ENCODE assay signal across 8 cellular contexts in the genomic region with DNA sequence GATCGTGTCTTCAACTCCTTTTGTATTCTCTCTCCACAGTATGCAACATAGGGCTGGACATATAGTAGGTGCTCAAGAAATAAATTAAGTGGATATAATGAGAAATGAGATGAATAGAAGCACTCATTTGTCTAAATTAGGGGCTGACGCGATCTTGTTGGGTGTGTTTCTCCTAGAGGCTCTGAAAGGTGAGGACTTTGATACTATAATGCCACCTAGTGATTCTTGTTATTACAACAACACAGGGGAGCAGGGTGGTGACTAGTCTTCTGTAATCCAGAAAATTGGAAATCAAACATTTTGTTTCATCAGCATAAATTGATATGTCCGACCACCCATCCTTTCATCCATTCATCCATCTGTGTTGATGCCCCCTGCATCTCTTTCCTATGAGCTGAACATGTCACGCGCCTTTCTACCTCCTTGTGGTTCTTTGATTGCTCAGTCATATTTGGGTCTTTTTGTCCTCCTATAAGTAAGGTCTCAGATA. TPM values are rescaled to one million over a fixed set of nuclear protein-coding genes. Genes with fewer than 3 reads are reported as not detected.
DNase-seq lines count a peak whose midpoint lies in the region; ATAC-seq and TF ChIP-seq lines count a peak whose summit lies in the region.

No MANE protein-coding gene starts in this region.

- H3K9me3 ChIP-seq in thoracic aorta = no peaks in the 10 kb centered on the region

- no peak overlapping the region for H3K27ac Mint-ChIP-seq in activated naive CD4-positive, alpha-beta T cell treated with anti-CD3 and anti-CD28 coated beads, Interleukin-2, amount 10 ng/mL, durations not matched to agents 7 days and 5 days

- H3K4me1 ChIP-seq in thoracic aorta (ENCODE audit: control insufficient read depth in 1 of 2, low read depth in 2 of 2) = peaks cover 5 to 21% of the 10 kb centered on the region in 2 donors

- H3K36me3 ChIP-seq in thoracic aorta = no peaks in the 10 kb centered on the region

- DNase-seq in DMS114 treated with DMSO at 0.1 percent for 48 hours (lab: John Stamatoyannopoulos, UW; ENCODE audit: unreplicated experiment) = peak; percentile 63
- DNase-seq in NCI-H774 (lab: John Stamatoyannopoulos, UW) = peak; percentile 43
- DNase-seq in cardiac fibroblast (ENCODE audit: low read depth in 2 of 2) = peak; percentile 86 to 87
- peak in 1 of 2 donors; percentile 16 for DNase-seq in left colon
- DNase-seq in thoracic aorta (ENCODE audit: low spot score) = no peak
- DNase-seq in activated naive CD4-positive, alpha-beta T cell treated with anti-CD3 and anti-CD28 coated beads, Interleukin-2, amount 10 ng/mL, durations not matched to agents 7 days and 5 days = no peak

- ATAC-seq in GM19351 (IDR thresholded peaks at IDR 0.05; ENCODE audit: unreplicated experiment) (peak; percentile 47), HG03280 (IDR thresholded peaks at IDR 0.05; ENCODE audit: unreplicated experiment) (peak; percentile 46), left colon (peak; percentile 60), thoracic aorta (ENCODE audit: insufficient number of reproducible peaks, low FRiP score, low read depth) (peak; percentile 47)

- peak; percentile 43 for TF ChIP-seq CTCF in cardiac fibroblast (IDR thresholded peaks at IDR 0.05; ENCODE audit: low read depth, low read length)
- TF ChIP-seq CTCF in thoracic aorta (IDR thresholded peaks at IDR 0.05) = peak; percentile 66

- H3K9me3 Mint-ChIP-seq in activated naive CD4-positive, alpha-beta T cell treated with anti-CD3 and anti-CD28 coated beads, Interleukin-2, amount 10 ng/mL, durations not matched to agents 7 days and 5 days = peaks cover 8% of the 10 kb centered on the region

- H3K4me3 ChIP-seq in cardiac fibroblast (replicated peaks in 1 of 2; ENCODE audit: low read depth in 2 of 2, low read length in 2 of 2) = no peak overlapping the region
- H3K4me3 ChIP-seq in thoracic aorta = peak overlapping the region; percentile 52

- H3K4me3 Mint-ChIP-seq in activated naive CD4-positive, alpha-beta T cell treated with anti-CD3 and anti-CD28 coated beads, Interleukin-2, amount 10 ng/mL, durations not matched to agents 7 days and 5 days = no peak overlapping the region

- no peaks in the 10 kb centered on the region for H3K27me3 ChIP-seq in thoracic aorta (replicated peaks; ENCODE audit: insufficient read depth)

- intact Hi-C loops in left colon (cut with DNase I, micrococcal nuclease) = loop anchor here in 1 of 2 donors (5.0 kb wide), 1 partner anchor 58 kb away; no protein-coding TSS in a partner anchor

- peaks cover 8% of the 10 kb centered on the region for H3K36me3 Mint-ChIP-seq in activated naive CD4-positive, alpha-beta T cell treated with anti-CD3 and anti-CD28 coated beads, Interleukin-2, amount 10 ng/mL, durations not matched to agents 7 days and 5 days

- peak overlapping the region in 1 of 2 donors; percentile 17 for H3K27ac ChIP-seq in thoracic aorta

- peaks cover 18% of the 10 kb centered on the region for H3K4me1 Mint-ChIP-seq in activated naive CD4-positive, alpha-beta T cell treated with anti-CD3 and anti-CD28 coated beads, Interleukin-2, amount 10 ng/mL, durations not matched to agents 7 days and 5 days

- H3K27me3 Mint-ChIP-seq in activated naive CD4-positive, alpha-beta T cell treated with anti-CD3 and anti-CD28 coated beads, Interleukin-2, amount 10 ng/mL, durations not matched to agents 7 days and 5 days = no peaks in the 10 kb centered on the region

- CTCF ChIA-PET in activated naive CD4-positive, alpha-beta T cell treated with anti-CD3 and anti-CD28 coated beads, Interleukin-2, amount 10 ng/mL, durations not matched to agents 7 days and 5 days (lab: Charles Lee) = interaction anchor here (0.8 to 11.2 kb wide), 15 partner anchors 9 to 227 kb away, joined by 3 to 265 read pairs (median 15); a partner anchor contains a TSS

RNA-seq across cellular contexts. Expression of a gene that starts 3.4 kb away (rescaled TPM):
- total RNA-seq in left colon = under 1 TPM; 0.09 to 0.20 TPM
- under 1 TPM; 0.35 to 0.68 TPM for total RNA-seq in thoracic aorta

RNA-seq across cellular contexts. Expression of a gene that starts 11.9 kb away (rescaled TPM):
- total RNA-seq in left colon = 1 to 10 TPM; 5.0 to 5.1 TPM
- 10 to 100 TPM; 55.6 to 59.2 TPM for total RNA-seq in thoracic aorta

Comparison
In these comparisons a context has a peak if more than half of its experiments do, and no peak if none do; other contexts are left out.
1. DNase-seq: peak in DMS114 treated with DMSO at 0.1 percent for 48 hours (single experiment), NCI-H774 (single experiment) and cardiac fibroblast (2 of 2); none in thoracic aorta (single experiment) and activated naive CD4-positive, alpha-beta T cell treated with anti-CD3 and anti-CD28 coated beads, Interleukin-2, amount 10 ng/mL, durations not matched to agents 7 days and 5 days (single experiment).
2. RNA of a gene that starts 11.9 kb away (total RNA-seq): 55.6 to 59.2 TPM in thoracic aorta; 5.0 to 5.1 TPM in left colon; every median in the first group is over 4 times any median in the second.
3. Peak in every context shown above with its lines, with median percentiles within 50 percentile points of each other: ATAC-seq.